Comparison of ENCODE assay signal across 10 cellular contexts in genomic region chr1:61051455-61052392, GRCh38. TPM values are rescaled to one million over a fixed set of nuclear protein-coding genes. Genes with fewer than 3 reads are reported as not detected.
DNase-seq lines count a peak whose midpoint lies in the region; ATAC-seq, FAIRE-seq and TF ChIP-seq lines count a peak whose summit lies in the region.
"Had no signal": no experiment of that assay in that cellular context is flagged by ENCODE, and none has a peak within 500 bp of the region (broad histone marks: within the 10 kb centered on the region; RNA-seq: fewer than 3 reads in every experiment).

No MANE protein-coding gene starts in this region.

- TF ChIP-seq CTCF in coronary artery (IDR thresholded peaks at IDR 0.05) (no peak), mesothelial cell of epicardium (IDR thresholded peaks at IDR 0.05; ENCODE audit: unreplicated experiment) (no peak), type B pancreatic cell (conservative IDR thresholded peaks at IDR 0.05) (no peak)

- no peak overlapping the region for H3K27ac Mint-ChIP-seq in activated T-cell treated with anti-CD3 and anti-CD28 coated beads, Interleukin-2, amount 50 U/mL, for 72 hours
- peak overlapping the region; percentile 96 for H3K27ac Mint-ChIP-seq in mesothelial cell of epicardium
- H3K27ac Mint-ChIP-seq in type B pancreatic cell, result peak overlapping the region; percentile 43

- DNase-seq in activated T-cell treated with anti-CD3 and anti-CD28 coated beads, Interleukin-2, amount 50 U/mL, for 72 hours, result no peak
- no peak for DNase-seq in activated T-cell treated with anti-CD3 and anti-CD28 coated beads, Interleukin-2, amount 50 U/mL, for 1 hour
- DNase-seq in coronary artery (ENCODE audit: low spot score) (no peak), mesothelial cell of epicardium (ENCODE audit: low spot score in 2 of 2, unreplicated experiment in 2 of 2) (no peak), type B pancreatic cell (ENCODE audit: extremely low spot score, unreplicated experiment) (no peak), NCI-H345 treated with DMSO at 0.1 percent for 48 hours (lab: John Stamatoyannopoulos, UW; ENCODE audit: unreplicated experiment) (no peak), Kasumi-1 (lab: John Stamatoyannopoulos, UW) (no peak), urothelium cell line (ENCODE audit: low spot score) (no peak)
- DNase-seq: NCI-H2227 treated with DMSO at 0.1 percent for 48 hours had no signal

- H3K4me3 ChIP-seq in coronary artery, result peak overlapping the region; percentile 96

- FAIRE-seq in urothelium cell line (lab: Jason Lieb, UNC), result no peak

- H3K27ac ChIP-seq in coronary artery, result peak overlapping the region; percentile 99
- H3K27ac ChIP-seq: BLaER1 had no signal

- no peak for ATAC-seq in activated T-cell treated with anti-CD3 and anti-CD28 coated beads, Interleukin-2, amount 50 U/mL, for 72 hours (replicated peaks in 1 of 2)

- H3K27me3 Mint-ChIP-seq in activated T-cell treated with anti-CD3 and anti-CD28 coated beads, Interleukin-2, amount 50 U/mL, for 72 hours (ENCODE audit: low read depth), result peaks cover 66% of the 10 kb centered on the region
- H3K27me3 Mint-ChIP-seq in mesothelial cell of epicardium (ENCODE audit: low read depth) (no peaks in the 10 kb centered on the region), type B pancreatic cell (peaks cover 55% of the 10 kb centered on the region)

- no peaks in the 10 kb centered on the region for H3K9me3 Mint-ChIP-seq in activated T-cell treated with anti-CD3 and anti-CD28 coated beads, Interleukin-2, amount 50 U/mL, for 72 hours
- H3K9me3 Mint-ChIP-seq in mesothelial cell of epicardium, result no peaks in the 10 kb centered on the region
- no peaks in the 10 kb centered on the region for H3K9me3 Mint-ChIP-seq in type B pancreatic cell

- H3K4me1 Mint-ChIP-seq in activated T-cell treated with anti-CD3 and anti-CD28 coated beads, Interleukin-2, amount 50 U/mL, for 72 hours (ENCODE audit: low read depth), result peaks cover 42% of the 10 kb centered on the region
- peaks cover 56% of the 10 kb centered on the region for H3K4me1 Mint-ChIP-seq in mesothelial cell of epicardium
- H3K4me1 Mint-ChIP-seq in type B pancreatic cell (ENCODE audit: unreplicated experiment), result peaks cover 45% of the 10 kb centered on the region

- H3K36me3 Mint-ChIP-seq in activated T-cell treated with anti-CD3 and anti-CD28 coated beads, Interleukin-2, amount 50 U/mL, for 72 hours (ENCODE audit: insufficient read depth in 2 of 2), result no peaks in the 10 kb centered on the region
- H3K36me3 Mint-ChIP-seq in mesothelial cell of epicardium, result no peaks in the 10 kb centered on the region
- no peaks in the 10 kb centered on the region for H3K36me3 Mint-ChIP-seq in type B pancreatic cell

- H3K4me3 Mint-ChIP-seq in activated T-cell treated with anti-CD3 and anti-CD28 coated beads, Interleukin-2, amount 50 U/mL, for 72 hours, result peak overlapping the region; percentile 82 to 84
- peak overlapping the region; percentile 83 for H3K4me3 Mint-ChIP-seq in mesothelial cell of epicardium
- peak overlapping the region; percentile 87 for H3K4me3 Mint-ChIP-seq in type B pancreatic cell

RNA-seq across cellular contexts. Expression of gene NFIA, which starts 30.6 kb away (rescaled TPM):
- total RNA-seq in activated T-cell treated with anti-CD3 and anti-CD28 coated beads, Interleukin-2, amount 50 U/mL, for 72 hours, result 10 to 100 TPM; 17.3 to 27.3 TPM
- total RNA-seq in mesothelial cell of epicardium (152 to 163 TPM (median 162 TPM) in 3 replicates), type B pancreatic cell (ENCODE audit: low replicate concordance) (10.5 and 49.4 TPM in 2 replicates)
